ENCODE assay signal across 2 cellular contexts in the genomic region with DNA sequence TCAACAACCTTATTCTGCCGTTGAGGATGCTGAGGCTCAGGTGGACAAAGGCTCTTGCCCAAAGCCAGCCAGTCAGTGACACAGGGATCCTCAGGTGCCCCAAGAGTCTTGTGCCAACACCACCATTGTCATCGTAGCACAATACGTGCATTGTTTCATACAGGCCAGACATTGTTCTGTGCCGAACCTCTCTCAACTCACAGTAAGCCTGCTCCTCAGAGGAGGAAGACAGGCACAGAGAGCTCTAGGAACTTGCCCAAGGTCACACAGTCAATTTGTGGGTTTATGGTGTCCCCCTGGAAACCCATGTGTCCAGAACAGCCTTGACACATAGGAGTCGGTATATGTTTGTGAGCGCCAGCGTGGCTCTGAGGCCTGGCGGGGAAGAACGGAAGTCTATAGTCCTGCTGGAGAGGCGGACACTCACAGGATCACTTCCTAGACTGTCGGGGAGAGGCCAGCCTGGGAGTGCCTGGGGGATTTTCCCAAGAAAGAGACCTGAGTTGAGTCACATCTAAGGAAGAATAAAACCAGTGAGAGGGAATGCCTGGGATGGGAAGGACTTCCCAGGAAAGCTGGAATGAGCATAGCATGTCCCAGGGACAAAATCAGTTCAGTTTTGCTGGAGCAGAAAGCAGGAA.
A peak's percentile ranks its signal among the peaks of the same experiment; 100 is the strongest.
TF ChIP-seq lines count a peak whose summit lies in the region.

No MANE protein-coding gene starts in this region.

TF ChIP-seq in A549, 52 proteins besides CTCF, POLR2A, EP300 and RAD21 (continued from another document):
- TF ChIP-seq, protein P1, sequence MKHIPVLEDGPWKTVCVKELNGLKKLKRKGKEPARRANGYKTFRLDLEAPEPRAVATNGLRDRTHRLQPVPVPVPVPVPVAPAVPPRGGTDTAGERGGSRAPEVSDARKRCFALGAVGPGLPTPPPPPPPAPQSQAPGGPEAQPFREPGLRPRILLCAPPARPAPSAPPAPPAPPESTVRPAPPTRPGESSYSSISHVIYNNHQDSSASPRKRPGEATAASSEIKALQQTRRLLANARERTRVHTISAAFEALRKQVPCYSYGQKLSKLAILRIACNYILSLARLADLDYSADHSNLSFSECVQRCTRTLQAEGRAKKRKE (CRISPR knock-in tag; IDR thresholded peaks at IDR 0.05; ENCODE audit: low read depth), result peak; percentile 48; the same call in 1 of the 2 replicates
- no peak for TF ChIP-seq FOSL2 (IDR thresholded peaks at IDR 0.05)
- peak; percentile 29; the same call in 1 of the 2 replicates for TF ChIP-seq FOSL2 (CRISPR knock-in tag; IDR thresholded peaks at IDR 0.05)
- no peak for TF ChIP-seq PHF8 (IDR thresholded peaks at IDR 0.05; ENCODE audit: borderline replicate concordance, low read depth)
- no peak for TF ChIP-seq ZC3H11A (IDR thresholded peaks at IDR 0.05)
- TF ChIP-seq GATA3 (IDR thresholded peaks at IDR 0.05; ENCODE audit: borderline replicate concordance), result no peak
- no peak for TF ChIP-seq SREBF2 (IDR thresholded peaks at IDR 0.05)

TF ChIP-seq in GM23338, 12 proteins besides CTCF, POLR2A, EP300 and RAD21:
- no peak for TF ChIP-seq REST (IDR thresholded peaks at IDR 0.05; ENCODE audit: unreplicated experiment)
- no peak for TF ChIP-seq STAT1 (IDR thresholded peaks at IDR 0.05; ENCODE audit: unreplicated experiment)
- no peak for TF ChIP-seq JUNB (IDR thresholded peaks at IDR 0.05; ENCODE audit: unreplicated experiment)
- no peak for TF ChIP-seq POLR2AphosphoS5 (IDR thresholded peaks at IDR 0.05; ENCODE audit: low read depth)
- no peak for TF ChIP-seq ZNF114 (CRISPR knock-in tag; IDR thresholded peaks at IDR 0.05)
- TF ChIP-seq NANOG (IDR thresholded peaks at IDR 0.05; ENCODE audit: borderline replicate concordance), result no peak
- TF ChIP-seq, protein P2, sequence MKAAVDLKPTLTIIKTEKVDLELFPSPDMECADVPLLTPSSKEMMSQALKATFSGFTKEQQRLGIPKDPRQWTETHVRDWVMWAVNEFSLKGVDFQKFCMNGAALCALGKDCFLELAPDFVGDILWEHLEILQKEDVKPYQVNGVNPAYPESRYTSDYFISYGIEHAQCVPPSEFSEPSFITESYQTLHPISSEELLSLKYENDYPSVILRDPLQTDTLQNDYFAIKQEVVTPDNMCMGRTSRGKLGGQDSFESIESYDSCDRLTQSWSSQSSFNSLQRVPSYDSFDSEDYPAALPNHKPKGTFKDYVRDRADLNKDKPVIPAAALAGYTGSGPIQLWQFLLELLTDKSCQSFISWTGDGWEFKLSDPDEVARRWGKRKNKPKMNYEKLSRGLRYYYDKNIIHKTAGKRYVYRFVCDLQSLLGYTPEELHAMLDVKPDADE (IDR thresholded peaks at IDR 0.05), result no peak
- TF ChIP-seq CREB1 (CRISPR knock-in tag; IDR thresholded peaks at IDR 0.05; ENCODE audit: low read depth), result no peak
- TF ChIP-seq EZH2 (IDR thresholded peaks at IDR 0.05; ENCODE audit: low read depth, unreplicated experiment), result no peak
- TF ChIP-seq ZNF331 (CRISPR knock-in tag; IDR thresholded peaks at IDR 0.05; ENCODE audit: low read depth), result no peak
- TF ChIP-seq, protein P3, sequence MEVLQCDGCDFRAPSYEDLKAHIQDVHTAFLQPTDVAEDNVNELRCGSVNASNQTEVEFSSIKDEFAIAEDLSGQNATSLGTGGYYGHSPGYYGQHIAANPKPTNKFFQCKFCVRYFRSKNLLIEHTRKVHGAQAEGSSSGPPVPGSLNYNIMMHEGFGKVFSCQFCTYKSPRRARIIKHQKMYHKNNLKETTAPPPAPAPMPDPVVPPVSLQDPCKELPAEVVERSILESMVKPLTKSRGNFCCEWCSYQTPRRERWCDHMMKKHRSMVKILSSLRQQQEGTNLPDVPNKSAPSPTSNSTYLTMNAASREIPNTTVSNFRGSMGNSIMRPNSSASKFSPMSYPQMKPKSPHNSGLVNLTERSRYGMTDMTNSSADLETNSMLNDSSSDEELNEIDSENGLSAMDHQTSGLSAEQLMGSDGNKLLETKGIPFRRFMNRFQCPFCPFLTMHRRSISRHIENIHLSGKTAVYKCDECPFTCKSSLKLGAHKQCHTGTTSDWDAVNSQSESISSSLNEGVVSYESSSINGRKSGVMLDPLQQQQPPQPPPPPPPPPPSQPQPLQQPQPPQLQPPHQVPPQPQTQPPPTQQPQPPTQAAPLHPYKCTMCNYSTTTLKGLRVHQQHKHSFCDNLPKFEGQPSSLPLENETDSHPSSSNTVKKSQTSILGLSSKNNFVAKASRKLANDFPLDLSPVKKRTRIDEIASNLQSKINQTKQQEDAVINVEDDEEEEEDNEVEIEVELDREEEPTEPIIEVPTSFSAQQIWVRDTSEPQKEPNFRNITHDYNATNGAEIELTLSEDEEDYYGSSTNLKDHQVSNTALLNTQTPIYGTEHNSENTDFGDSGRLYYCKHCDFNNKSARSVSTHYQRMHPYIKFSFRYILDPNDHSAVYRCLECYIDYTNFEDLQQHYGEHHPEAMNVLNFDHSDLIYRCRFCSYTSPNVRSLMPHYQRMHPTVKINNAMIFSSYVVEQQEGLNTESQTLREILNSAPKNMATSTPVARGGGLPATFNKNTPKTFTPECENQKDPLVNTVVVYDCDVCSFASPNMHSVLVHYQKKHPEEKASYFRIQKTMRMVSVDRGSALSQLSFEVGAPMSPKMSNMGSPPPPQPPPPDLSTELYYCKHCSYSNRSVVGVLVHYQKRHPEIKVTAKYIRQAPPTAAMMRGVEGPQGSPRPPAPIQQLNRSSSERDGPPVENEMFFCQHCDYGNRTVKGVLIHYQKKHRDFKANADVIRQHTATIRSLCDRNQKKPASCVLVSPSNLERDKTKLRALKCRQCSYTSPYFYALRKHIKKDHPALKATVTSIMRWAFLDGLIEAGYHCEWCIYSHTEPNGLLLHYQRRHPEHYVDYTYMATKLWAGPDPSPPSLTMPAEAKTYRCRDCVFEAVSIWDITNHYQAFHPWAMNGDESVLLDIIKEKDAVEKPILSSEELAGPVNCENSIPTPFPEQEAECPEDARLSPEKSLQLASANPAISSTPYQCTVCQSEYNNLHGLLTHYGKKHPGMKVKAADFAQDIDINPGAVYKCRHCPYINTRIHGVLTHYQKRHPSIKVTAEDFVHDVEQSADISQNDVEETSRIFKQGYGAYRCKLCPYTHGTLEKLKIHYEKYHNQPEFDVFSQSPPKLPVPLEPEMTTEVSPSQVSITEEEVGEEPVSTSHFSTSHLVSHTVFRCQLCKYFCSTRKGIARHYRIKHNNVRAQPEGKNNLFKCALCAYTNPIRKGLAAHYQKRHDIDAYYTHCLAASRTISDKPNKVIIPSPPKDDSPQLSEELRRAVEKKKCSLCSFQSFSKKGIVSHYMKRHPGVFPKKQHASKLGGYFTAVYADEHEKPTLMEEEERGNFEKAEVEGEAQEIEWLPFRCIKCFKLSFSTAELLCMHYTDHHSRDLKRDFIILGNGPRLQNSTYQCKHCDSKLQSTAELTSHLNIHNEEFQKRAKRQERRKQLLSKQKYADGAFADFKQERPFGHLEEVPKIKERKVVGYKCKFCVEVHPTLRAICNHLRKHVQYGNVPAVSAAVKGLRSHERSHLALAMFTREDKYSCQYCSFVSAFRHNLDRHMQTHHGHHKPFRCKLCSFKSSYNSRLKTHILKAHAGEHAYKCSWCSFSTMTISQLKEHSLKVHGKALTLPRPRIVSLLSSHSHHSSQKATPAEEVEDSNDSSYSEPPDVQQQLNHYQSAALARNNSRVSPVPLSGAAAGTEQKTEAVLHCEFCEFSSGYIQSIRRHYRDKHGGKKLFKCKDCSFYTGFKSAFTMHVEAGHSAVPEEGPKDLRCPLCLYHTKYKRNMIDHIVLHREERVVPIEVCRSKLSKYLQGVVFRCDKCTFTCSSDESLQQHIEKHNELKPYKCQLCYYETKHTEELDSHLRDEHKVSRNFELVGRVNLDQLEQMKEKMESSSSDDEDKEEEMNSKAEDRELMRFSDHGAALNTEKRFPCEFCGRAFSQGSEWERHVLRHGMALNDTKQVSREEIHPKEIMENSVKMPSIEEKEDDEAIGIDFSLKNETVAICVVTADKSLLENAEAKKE (CRISPR knock-in tag; IDR thresholded peaks at IDR 0.05), result no peak
- TF ChIP-seq EZH2phosphoT487 (IDR thresholded peaks at IDR 0.05; ENCODE audit: unreplicated experiment), result no peak
TF ChIP-seq in GM23338: peak in this region for 0.
